ENCODE assay signal across 20 cellular contexts in the genomic region with DNA sequence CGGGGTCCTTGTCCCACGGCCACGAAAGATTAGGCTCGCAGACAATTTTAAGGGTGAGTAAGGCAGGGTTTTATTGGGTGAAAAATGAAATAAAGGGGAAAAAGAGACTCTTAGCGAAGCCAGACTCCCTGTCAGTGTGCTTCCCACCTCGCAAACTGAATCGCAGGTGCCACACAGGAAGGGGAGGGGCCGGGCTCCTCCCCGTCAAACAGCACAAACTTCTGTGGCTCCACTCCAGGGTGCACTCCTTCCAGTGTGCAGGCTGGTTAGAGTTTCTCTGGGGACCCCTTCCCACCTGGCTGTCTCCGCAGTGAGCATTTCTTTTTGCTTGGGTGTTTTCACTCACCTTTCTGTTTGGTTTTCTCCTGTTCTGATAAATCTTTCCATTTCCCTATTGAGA.
"Had no signal": no experiment of that assay in that cellular context is flagged by ENCODE, and none has a peak within 500 bp of the region (broad histone marks: within the 10 kb centered on the region; RNA-seq: fewer than 3 reads in every experiment).

No MANE protein-coding gene starts in this region.

- H3K27me3 ChIP-seq: left lung, neutrophil, thyroid gland, uterus had no signal

- H3K4me3 Mint-ChIP-seq: activated B cell treated with CpG ODN at 0.5 μM for 24 hours; activated CD4-positive, alpha-beta T cell treated with anti-CD3 and anti-CD28 coated beads, Interleukin-2, amount 10 ng/mL, durations not matched to agents 7 days and 5 days; activated naive CD8-positive, alpha-beta T cell treated with anti-CD3 and anti-CD28 coated beads for 36 hours; activated T-cell treated with anti-CD3 and anti-CD28 coated beads, Interleukin-2, amount 50 U/mL, for 24 hours; brain; memory B cell; natural killer cell; stimulated activated memory B cell treated with anti-CD40 and anti-IgM and Interleukin-4, amounts not matched to agents 10 μg/mL and 1 μg/mL and 100 μg/mL, for 72 hours had no signal

- H3K27ac Mint-ChIP-seq: activated B cell treated with CpG ODN at 0.5 μM for 24 hours; activated CD4-positive, alpha-beta T cell treated with anti-CD3 and anti-CD28 coated beads, Interleukin-2, amount 10 ng/mL, durations not matched to agents 7 days and 5 days; activated naive CD8-positive, alpha-beta T cell treated with anti-CD3 and anti-CD28 coated beads for 36 hours; activated T-cell treated with anti-CD3 and anti-CD28 coated beads, Interleukin-2, amount 50 U/mL, for 24 hours; brain; memory B cell; natural killer cell; stimulated activated memory B cell treated with anti-CD40 and anti-IgM and Interleukin-4, amounts not matched to agents 10 μg/mL and 1 μg/mL and 100 μg/mL, for 72 hours had no signal

- H3K27ac ChIP-seq: coronary artery, left lung, neutrophil, thyroid gland, uterus had no signal

- H3K9me3 Mint-ChIP-seq: activated naive CD8-positive, alpha-beta T cell treated with anti-CD3 and anti-CD28 coated beads for 36 hours; activated T-cell treated with anti-CD3 and anti-CD28 coated beads, Interleukin-2, amount 50 U/mL, for 24 hours had no signal

- H3K4me1 Mint-ChIP-seq: brain, natural killer cell had no signal

- H3K9me3 ChIP-seq: left lung, neutrophil, thyroid gland, uterus had no signal

- H3K4me1 ChIP-seq: left lung, thyroid gland, uterus had no signal

- H3K36me3 ChIP-seq: left lung, neutrophil, thyroid gland, uterus had no signal

- H3K4me3 ChIP-seq: coronary artery, left lung, thyroid gland, uterus had no signal

- H3K27me3 Mint-ChIP-seq: activated B cell treated with CpG ODN at 0.5 μM for 24 hours; activated CD4-positive, alpha-beta T cell treated with anti-CD3 and anti-CD28 coated beads, Interleukin-2, amount 10 ng/mL, durations not matched to agents 7 days and 5 days; activated naive CD8-positive, alpha-beta T cell treated with anti-CD3 and anti-CD28 coated beads for 36 hours; activated T-cell treated with anti-CD3 and anti-CD28 coated beads, Interleukin-2, amount 50 U/mL, for 24 hours; stimulated activated memory B cell treated with anti-CD40 and anti-IgM and Interleukin-4, amounts not matched to agents 10 μg/mL and 1 μg/mL and 100 μg/mL, for 72 hours had no signal

- DNase-seq: activated B cell treated with CpG ODN at 0.5 μM for 24 hours; activated CD4-positive, alpha-beta T cell treated with anti-CD3 and anti-CD28 coated beads, Interleukin-2, amount 10 ng/mL, durations not matched to agents 7 days and 5 days; activated effector memory CD4-positive, alpha-beta T cell treated with Interleukin-2 at 50 U/mL for 16 hours; activated naive CD8-positive, alpha-beta T cell treated with anti-CD3 and anti-CD28 coated beads for 36 hours; activated T-cell treated with anti-CD3 and anti-CD28 coated beads, Interleukin-2, amount 50 U/mL, for 24 hours; central memory CD4-positive, alpha-beta T cell; left lung; natural killer cell; stimulated activated CD4-positive, alpha-beta T cell treated with anti-CD3 and anti-CD28 coated beads, Interleukin-12 subunit alpha, Interleukin-12 subunit beta, amount 100 ng/mL, for 4 hours; T-helper 2 cell; thyroid gland; uterus had no signal

- ATAC-seq: esophagus mucosa; left lung; natural killer cell; stimulated activated memory B cell treated with anti-CD40 and anti-IgM and Interleukin-4, amounts not matched to agents 10 μg/mL and 1 μg/mL and 100 μg/mL, for 72 hours had no signal

- FAIRE-seq: keratinocyte, TTC549 had no signal

- H3K36me3 Mint-ChIP-seq: activated naive CD8-positive, alpha-beta T cell treated with anti-CD3 and anti-CD28 coated beads for 36 hours; brain; natural killer cell had no signal
